18 cellular contexts compared by ENCODE assay signal in the genomic region with DNA sequence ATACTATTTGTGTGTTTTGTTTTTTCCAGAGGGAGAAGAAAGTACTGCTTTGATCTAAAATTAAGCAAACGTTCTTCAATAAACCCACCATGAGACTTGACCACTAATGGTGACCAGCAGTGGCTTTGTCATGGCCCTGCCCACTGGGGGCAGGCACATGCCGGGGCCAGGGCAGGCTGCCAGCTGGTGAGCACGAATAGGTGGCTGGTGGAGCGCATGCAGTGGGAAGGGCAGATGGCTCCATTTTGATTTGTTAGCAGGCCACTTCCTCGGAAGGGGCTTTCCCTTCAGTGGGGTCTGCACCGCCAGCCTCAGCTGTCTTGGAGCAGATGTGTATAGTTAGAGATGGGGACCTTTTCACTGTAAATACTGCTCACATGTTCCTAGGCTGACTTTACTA.
"Had no signal": no experiment of that assay in that cellular context is flagged by ENCODE, and none has a peak within 500 bp of the region (broad histone marks: within the 10 kb centered on the region; RNA-seq: fewer than 3 reads in every experiment).

No MANE protein-coding gene starts in this region.

- H3K36me3 ChIP-seq: heart right ventricle, left lung, lower lobe of right lung, neutrophil, ovary, tibial artery, upper lobe of left lung, uterus had no signal

- H3K4me1 ChIP-seq: heart right ventricle, left lung, lower lobe of right lung, tibial artery, upper lobe of left lung, uterus had no signal

- H3K4me3 ChIP-seq: dorsolateral prefrontal cortex, heart right ventricle, left lung, lower lobe of right lung, ovary, tibial artery, upper lobe of left lung, uterus had no signal

- ATAC-seq: heart right ventricle; left lung; lower lobe of right lung; natural killer cell treated with Interleukin-12 subunit alpha and Interleukin-12 subunit beta and Interleukin-15 and Interleukin-18, amount 100 ng/mL, for 72 hours; right cardiac atrium; stimulated activated naive CD8-positive, alpha-beta T cell treated with anti-CD3 and anti-CD28 coated beads, Interleukin-15, Interleukin-2, amounts not matched to agents 100 U/mL and 50 U/mL, for 24 hours had no signal

- H3K36me3 Mint-ChIP-seq: natural killer cell treated with Interleukin-12 subunit alpha and Interleukin-12 subunit beta and Interleukin-15 and Interleukin-18, amount 100 ng/mL, for 72 hours had no signal

- H3K27ac Mint-ChIP-seq: natural killer cell treated with Interleukin-12 subunit alpha and Interleukin-12 subunit beta and Interleukin-15 and Interleukin-18, amount 100 ng/mL, for 72 hours had no signal

- H3K27me3 Mint-ChIP-seq: natural killer cell treated with Interleukin-12 subunit alpha and Interleukin-12 subunit beta and Interleukin-15 and Interleukin-18, amount 100 ng/mL, for 72 hours had no signal

- DNase-seq: cortex of kidney; dorsolateral prefrontal cortex; effector CD8-positive, alpha-beta T cell; heart right ventricle; lower lobe of right lung; mesenchymal stem cell; midbrain; ovary; small intestine; stimulated activated CD4-positive, alpha-beta T cell treated with anti-CD3 and anti-CD28 coated beads, Interleukin-12 subunit alpha, Interleukin-12 subunit beta, amount 100 ng/mL, for 4 hours; stimulated activated naive CD8-positive, alpha-beta T cell treated with anti-CD3 and anti-CD28 coated beads, Interleukin-15, Interleukin-2, amounts not matched to agents 100 U/mL and 50 U/mL, for 24 hours; tibial artery; uterus had no signal

- H3K4me3 Mint-ChIP-seq: natural killer cell treated with Interleukin-12 subunit alpha and Interleukin-12 subunit beta and Interleukin-15 and Interleukin-18, amount 100 ng/mL, for 72 hours had no signal

- H3K9me3 ChIP-seq: heart right ventricle, lower lobe of right lung, neutrophil, ovary, tibial artery, upper lobe of left lung, uterus had no signal

- H3K27me3 ChIP-seq: dorsolateral prefrontal cortex, heart right ventricle, left lung, neutrophil, ovary, tibial artery, upper lobe of left lung, uterus had no signal

- H3K27ac ChIP-seq: heart right ventricle, left lung, lower lobe of right lung, neutrophil, ovary, tibial artery, upper lobe of left lung, uterus had no signal
